Comparison of ENCODE assay signal across 8 cellular contexts in the genomic region with DNA sequence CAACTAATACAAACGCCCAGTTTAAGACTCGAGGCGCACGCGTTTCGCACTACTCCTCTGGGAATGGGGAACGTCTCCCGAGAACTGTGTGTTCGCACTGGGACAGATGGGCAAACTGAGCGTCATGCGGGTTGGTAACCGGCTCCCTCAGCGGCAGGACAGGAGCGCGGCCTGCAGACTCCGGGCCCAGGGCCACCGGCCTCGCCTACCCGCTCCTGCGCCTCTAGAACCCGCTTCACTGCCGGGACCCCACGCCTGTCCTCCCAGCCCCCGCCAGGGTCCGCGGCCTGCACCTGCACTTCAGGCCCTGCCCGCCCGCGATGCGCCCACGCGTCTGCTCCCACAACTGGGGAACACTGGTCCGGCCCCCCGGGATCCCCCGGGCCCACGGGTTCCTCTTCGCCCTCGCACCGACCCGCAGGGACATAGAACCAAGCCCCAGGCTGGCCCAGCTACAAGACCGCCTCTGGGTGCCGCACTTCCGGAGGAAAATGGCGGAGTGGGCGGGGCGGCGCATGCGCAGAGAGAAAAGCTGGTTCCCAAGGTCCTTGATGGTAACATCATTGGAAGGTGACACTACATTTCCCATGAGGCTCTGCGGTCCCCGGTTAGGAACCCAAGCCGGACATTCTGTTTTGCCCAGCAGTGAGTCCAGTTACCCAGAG. TPM values are rescaled to one million over a fixed set of nuclear protein-coding genes. Genes with fewer than 3 reads are reported as not detected.
DNase-seq lines count a peak whose midpoint lies in the region; ATAC-seq and TF ChIP-seq lines count a peak whose summit lies in the region.
"Not testable (repeated sequence)": the region's sequence is repeated elsewhere in the genome, so short reads cannot be mapped to it uniquely, and the experiment has no call there.

Gene ZNF717 (minus strand): TSS at position 459 of the 665 bp plus-strand sequence. CDS start 2,187 bp downstream, outside the sequence.

- POLR2A ChIA-PET in HEK293T (lab: Yijun Ruan, JAX): interaction anchor here (0.6 to 1.2 kb wide), 2 partner anchors 17 to 260 kb away, joined by 3 read pairs; no protein-coding TSS in a partner anchor
- POLR2A ChIA-PET in activated B cell treated with CpG ODN at 0.5 μM for 24 hours (lab: Charles Lee): not testable (repeated sequence)

- H3K9ac ChIP-seq in BLaER1: not testable (repeated sequence)

- CTCF ChIA-PET in HEK293T (lab: Yijun Ruan, JAX); activated B cell treated with CpG ODN at 0.5 μM for 24 hours (lab: Charles Lee): not testable (repeated sequence)

- H3K27me3 ChIP-seq in BLaER1, ascending aorta: not testable (repeated sequence)

- H3K36me3 Mint-ChIP-seq in activated B cell treated with CpG ODN at 0.5 μM for 24 hours (ENCODE audit: low read depth): peaks cover 37% of the 10 kb centered on the region
- peaks cover 32% of the 10 kb centered on the region for H3K36me3 Mint-ChIP-seq in nephron (ENCODE audit: low read depth)

- not testable (repeated sequence) for H3K36me3 ChIP-seq in BLaER1
- H3K36me3 ChIP-seq in ascending aorta: peaks cover 15 to 26% of the 10 kb centered on the region in 2 donors

- not testable (repeated sequence) for H4K20me1 ChIP-seq in BLaER1

- DNase-seq in HEK293T (ENCODE audit: extremely low spot score): peak; percentile 53
- DNase-seq in NCI-H345 (lab: John Stamatoyannopoulos, UW): peak; percentile 80
- DNase-seq in activated B cell treated with CpG ODN at 0.5 μM for 24 hours: peak; percentile 95
- peak; percentile 69 to 97 for DNase-seq in ascending aorta (ENCODE audit: low spot score in 2 of 2)
- DNase-seq in glomerular endothelial cell (ENCODE audit: extremely low read depth, low read depth, low spot score): peak; percentile 29
- peak; percentile 85 for DNase-seq in stimulated activated CD8-positive, alpha-beta memory T cell treated with anti-CD3 and anti-CD28 coated beads, Interleukin-15, amount 100 ng/mL, for 24 hours (ENCODE audit: low read depth)

- H3K4me2 ChIP-seq in BLaER1: 0 out of 2 replicates have a peak within 1 kb of the TSS, but pooled peaks have one; percentile 2

- H3K27me3 Mint-ChIP-seq in activated B cell treated with CpG ODN at 0.5 μM for 24 hours; nephron (ENCODE audit: low read depth): not testable (repeated sequence)

- TF ChIP-seq CTCF in activated B cell treated with CpG ODN at 0.5 μM for 24 hours (IDR thresholded peaks at IDR 0.05); nephron (IDR thresholded peaks at IDR 0.05; ENCODE audit: unreplicated experiment in 3 of 3): not testable (repeated sequence)
- peak in 2 of 3 experiments; percentile 8 to 20 for TF ChIP-seq CTCF in ascending aorta (IDR thresholded peaks at IDR 0.05)

- H3K9me3 Mint-ChIP-seq in activated B cell treated with CpG ODN at 0.5 μM for 24 hours (peaks cover 16% of the 10 kb centered on the region), nephron (peaks cover 48% of the 10 kb centered on the region)

- ATAC-seq in activated B cell treated with CpG ODN at 0.5 μM for 24 hours (ENCODE audit: low read depth): peak; percentile 50

- peaks cover 25% of the 10 kb centered on the region for H3K4me1 Mint-ChIP-seq in activated B cell treated with CpG ODN at 0.5 μM for 24 hours
- H3K4me1 Mint-ChIP-seq in nephron: not testable (repeated sequence)

- intact Hi-C loops in activated B cell treated with CpG ODN at 0.5 μM for 24 hours (cut with micrococcal nuclease): loop anchor here (1.0 kb wide), 1 partner anchor 350 kb away; no protein-coding TSS in a partner anchor
- intact Hi-C loops in ascending aorta (cut with DNase I): loop anchor here (10.0 kb wide), 1 partner anchor 350 kb away; no protein-coding TSS in a partner anchor

- H3K27ac Mint-ChIP-seq in activated B cell treated with CpG ODN at 0.5 μM for 24 hours: peak within 1 kb of the TSS; percentile 89
- H3K27ac Mint-ChIP-seq in nephron: peak within 1 kb of the TSS in 2 of 3 experiments; percentile 80 to 88

- H3K4me3 ChIP-seq in BLaER1 (peak within 1 kb of the TSS; percentile 63), ascending aorta (peak within 1 kb of the TSS; percentile 81 to 97)

- H3K4me3 Mint-ChIP-seq in activated B cell treated with CpG ODN at 0.5 μM for 24 hours (peak within 1 kb of the TSS; percentile 88), nephron (peak within 1 kb of the TSS; percentile 84 to 90 (median 88))

- not testable (repeated sequence) for H3K4me1 ChIP-seq in BLaER1, ascending aorta

- peaks cover 32% of the 10 kb centered on the region for H3K9me3 ChIP-seq in BLaER1
- H3K9me3 ChIP-seq in ascending aorta: not testable (repeated sequence)

- H3K27ac ChIP-seq in BLaER1: 0 out of 2 replicates have a peak within 1 kb of the TSS, but pooled peaks have one; percentile 9
- H3K27ac ChIP-seq in ascending aorta: peak within 1 kb of the TSS; percentile 90

TF ChIP-seq in HEK293T, 16 proteins besides CTCF, POLR2A, EP300 and RAD21:
- TF ChIP-seq ELF4 (IDR thresholded peaks at IDR 0.05): peak; percentile 46; the same call in 1 of the 2 replicates
- TF ChIP-seq L3MBTL2 (conservative IDR thresholded peaks at IDR 0.05): peak; percentile 76

RNA-seq across cellular contexts. Expression of gene ZNF717, which starts in this region (rescaled TPM):
- total RNA-seq in activated B cell treated with CpG ODN at 0.5 μM for 24 hours (13.5 and 15.3 TPM in 2 replicates), ascending aorta (4.4 TPM), glomerular endothelial cell (3.8 and 9.0 TPM in 2 replicates)

Comparison
In these comparisons a context has a peak if more than half of its experiments do, and no peak if none do; other contexts are left out.
1. Peak in every context shown above with its lines: DNase-seq, ATAC-seq, H3K4me3 ChIP-seq and H3K27ac ChIP-seq.
2. DNase-seq: peak in every context shown above with its lines; median percentile 95 in activated B cell treated with CpG ODN at 0.5 μM for 24 hours; 85 in stimulated activated CD8-positive, alpha-beta memory T cell treated with anti-CD3 and anti-CD28 coated beads, Interleukin-15, amount 100 ng/mL, for 24 hours; 83 in ascending aorta; 80 in NCI-H345; 53 in HEK293T; 29 in glomerular endothelial cell.